In the genomic region with DNA sequence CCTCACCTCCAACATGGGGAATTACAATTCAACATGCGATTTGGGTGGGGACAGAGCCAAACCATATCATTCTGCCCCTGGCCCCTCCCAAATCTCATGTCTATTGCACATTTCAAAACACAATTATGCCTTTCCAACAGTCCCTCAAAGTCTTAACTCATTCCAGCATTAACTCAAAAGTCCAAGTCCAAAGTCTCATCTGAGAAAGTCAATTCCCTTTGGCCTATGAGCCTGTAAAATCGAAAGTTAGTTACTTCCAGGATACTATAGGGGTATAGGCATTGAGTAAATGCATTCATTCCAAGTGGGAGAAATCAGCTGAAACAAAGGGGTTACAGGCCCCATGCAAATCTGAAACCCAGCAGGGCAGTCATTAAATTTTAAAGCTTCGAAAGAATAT, we compare ENCODE assay signal across 27 cellular contexts.
"Had no signal": no experiment of that assay in that cellular context is flagged by ENCODE, and none has a peak within 500 bp of the region (broad histone marks: within the 10 kb centered on the region; RNA-seq: fewer than 3 reads in every experiment).

No MANE protein-coding gene starts in this region.

- H3K4me1 ChIP-seq: colonic mucosa, esophagus muscularis mucosa, esophagus squamous epithelium, foreskin keratinocyte, gastrocnemius medialis, gastroesophageal sphincter, heart left ventricle had no signal

- ATAC-seq: effector memory CD8-positive, alpha-beta T cell; esophagus mucosa; foreskin keratinocyte; gastrocnemius medialis; gastroesophageal sphincter had no signal

- H3K27ac ChIP-seq: colonic mucosa, coronary artery, dorsolateral prefrontal cortex, epithelial cell of prostate, esophagus muscularis mucosa, esophagus squamous epithelium, foreskin keratinocyte, gastrocnemius medialis, gastroesophageal sphincter, heart left ventricle had no signal

- DNase-seq: colonic mucosa; cortex of kidney; dermis blood vessel endothelial cell; dorsolateral prefrontal cortex; effector CD4-positive, alpha-beta T cell; effector CD8-positive, alpha-beta T cell; effector memory CD4-positive, alpha-beta T cell; effector memory CD8-positive, alpha-beta T cell; endodermal cell; erythroblast; esophagus squamous epithelium; foreskin fibroblast; foreskin keratinocyte; foreskin melanocyte; gastrocnemius medialis; glutamatergic neuron; head of caudate nucleus; heart left ventricle had no signal

- H3K9me3 ChIP-seq: colonic mucosa, gastrocnemius medialis had no signal

- FAIRE-seq: colon, endometrium, endothelial cell of umbilical vein, frontal cortex had no signal

- H3K4me3 ChIP-seq: colonic mucosa, coronary artery, dorsolateral prefrontal cortex, esophagus muscularis mucosa, esophagus squamous epithelium, gastrocnemius medialis, gastroesophageal sphincter, heart left ventricle had no signal

- H3K36me3 ChIP-seq: colonic mucosa, esophagus muscularis mucosa, esophagus squamous epithelium, gastrocnemius medialis, gastroesophageal sphincter, heart left ventricle had no signal

- H3K27me3 ChIP-seq: colonic mucosa, dorsolateral prefrontal cortex, esophagus muscularis mucosa, esophagus squamous epithelium, foreskin keratinocyte, gastrocnemius medialis, gastroesophageal sphincter, heart left ventricle had no signal
